Comparison of ENCODE assay signal across 14 cellular contexts in the genomic region with DNA sequence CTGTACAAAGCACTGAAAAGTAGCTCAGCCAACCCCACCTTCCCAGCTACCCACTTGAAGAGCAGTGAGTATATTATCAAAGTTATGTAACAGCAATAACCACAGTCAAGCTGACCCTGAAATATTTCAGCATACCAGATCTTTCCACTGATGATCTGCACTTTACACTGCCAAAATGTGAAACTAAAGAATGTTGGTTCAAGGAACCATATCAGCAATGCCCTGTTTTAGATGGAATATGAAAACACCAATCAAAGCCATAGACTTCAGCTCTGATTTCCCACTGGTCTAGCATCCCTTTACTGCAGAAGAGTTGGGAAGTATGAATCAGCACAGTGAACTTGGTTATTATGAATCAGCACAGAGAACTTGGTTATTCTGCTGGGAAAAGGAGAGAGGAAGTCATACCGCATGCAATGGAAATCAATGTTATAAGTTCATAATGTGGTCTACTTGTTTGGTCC. TPM values are rescaled to one million over a fixed set of nuclear protein-coding genes. Genes with fewer than 3 reads are reported as not detected.
A peak's percentile ranks its signal among the peaks of the same experiment; 100 is the strongest.
DNase-seq lines count a peak whose midpoint lies in the region; ATAC-seq lines count a peak whose summit lies in the region.
"Had no signal": no experiment of that assay in that cellular context is flagged by ENCODE, and none has a peak within 500 bp of the region (broad histone marks: within the 10 kb centered on the region; RNA-seq: fewer than 3 reads in every experiment).

No MANE protein-coding gene starts in this region.

- H3K4me2 ChIP-seq in GM23248 (ENCODE audit: unreplicated experiment) = peak overlapping the region; percentile 28

- no peaks in the 10 kb centered on the region for H3K9me3 ChIP-seq in GM23248 (ENCODE audit: low read depth)
- H3K9me3 ChIP-seq in adipocyte (ENCODE audit: control insufficient read depth, low read length) = no peaks in the 10 kb centered on the region
- H3K9me3 ChIP-seq: heart left ventricle, vagina had no signal

- H3K27ac ChIP-seq in GM23248 = peak overlapping the region; percentile 81
- H3K27ac ChIP-seq: vagina had no signal

- in situ Hi-C loops in GM23248 (cut with MboI) = no loop called here

- H3K27me3 ChIP-seq in GM23248 (replicated peaks; ENCODE audit: insufficient read depth) (no peaks in the 10 kb centered on the region), adipocyte (replicated peaks; ENCODE audit: control insufficient read depth, insufficient read depth, low read length) (no peaks in the 10 kb centered on the region)
- H3K27me3 ChIP-seq: heart left ventricle, vagina had no signal

- ATAC-seq in HG02884 (IDR thresholded peaks at IDR 0.05; ENCODE audit: unreplicated experiment) = no peak
- no peak for ATAC-seq in HG03025 (IDR thresholded peaks at IDR 0.05; ENCODE audit: low FRiP score, unreplicated experiment)
- ATAC-seq: HCT116 had no signal

- no peaks in the 10 kb centered on the region for H4K20me1 ChIP-seq in GM23248 (ENCODE audit: insufficient read depth)

- DNase-seq in AG08396 (ENCODE audit: low spot score) (peak; percentile 39), GM23248 (peak; percentile 89), adipocyte (ENCODE audit: low read depth) (peak; percentile 62), lung microvascular endothelial cell (ENCODE audit: low read depth in 2 of 2) (peak; percentile 86 to 88), NCI-H2029 treated with DMSO at 0.1 percent for 48 hours (lab: John Stamatoyannopoulos, UW) (no peak), OCI-M2 (lab: John Stamatoyannopoulos, UW; ENCODE audit: unreplicated experiment) (no peak)
- DNase-seq: activated CD4-positive, alpha-beta T cell treated with anti-CD3 and anti-CD28 coated beads, Interleukin-2, amount 50 U/mL, for 1 hour; heart left ventricle; NCI-H1930; nephron progenitor cell had no signal

- peaks cover 24% of the 10 kb centered on the region for H3F3A ChIP-seq in GM23248 (ENCODE audit: insufficient read depth)

- H3K4me3 ChIP-seq in GM23248 (no peak overlapping the region), adipocyte (ENCODE audit: low read length) (no peak overlapping the region)
- H3K4me3 ChIP-seq: heart left ventricle, vagina had no signal

- 67 to 77% methylated on average over 1 of the region's 1 CpG for WGBS in GM23248 (ENCODE audit: low coverage in 1 of 2, low lambda C conversion rate in 2 of 2, missing lambda C conversion rate in 2 of 2), 2 experiments

- H3K36me3 ChIP-seq in GM23248 (ENCODE audit: low read depth) (peaks cover 36% of the 10 kb centered on the region), adipocyte (ENCODE audit: control insufficient read depth, insufficient read depth, low read length, severe bottlenecking) (peaks cover 37% of the 10 kb centered on the region)

- H3K4me1 ChIP-seq in GM23248 (ENCODE audit: insufficient read depth) = peaks cover 21% of the 10 kb centered on the region
- peaks cover 42% of the 10 kb centered on the region for H3K4me1 ChIP-seq in adipocyte (ENCODE audit: control insufficient read depth, insufficient read depth, low read length)

- no peaks in the 10 kb centered on the region for H3K9me2 ChIP-seq in GM23248 (ENCODE audit: insufficient read depth)

- 0 out of 2 replicates have a peak overlapping the region, but pooled peaks have one; percentile 39 for H3K9ac ChIP-seq in GM23248
- H3K9ac ChIP-seq in adipocyte (ENCODE audit: low read length) = no peak overlapping the region

- no peak overlapping the region for H2AFZ ChIP-seq in GM23248

- peaks cover 92% of the 10 kb centered on the region for H3K79me2 ChIP-seq in GM23248 (ENCODE audit: insufficient read depth)

RNA-seq across cellular contexts. Expression of gene CEMIP2, which starts 20.0 kb away (rescaled TPM):
- total RNA-seq in GM23248 (2014; rRNA removed; shearing (Covaris generic)) = 29.3 and 40.4 TPM in 2 replicates
- 11.5 and 12.7 TPM in 2 replicates for polyA plus RNA-seq in GM23248 (2016; fragmentation: Nextera tagmentation; extraction: Ambion mirVana)
- total RNA-seq in lung microvascular endothelial cell = 340 and 660 TPM in 2 replicates

Comparison
In these comparisons a context has a peak if more than half of its experiments do, and no peak if none do; other contexts are left out.
1. DNase-seq: peak in AG08396 (single experiment), GM23248 (single experiment), adipocyte (single experiment) and lung microvascular endothelial cell (2 of 2); none in NCI-H2029 treated with DMSO at 0.1 percent for 48 hours (single experiment) and OCI-M2 (single experiment).